Comparison of ENCODE assay signal across 23 cellular contexts in the genomic region with DNA sequence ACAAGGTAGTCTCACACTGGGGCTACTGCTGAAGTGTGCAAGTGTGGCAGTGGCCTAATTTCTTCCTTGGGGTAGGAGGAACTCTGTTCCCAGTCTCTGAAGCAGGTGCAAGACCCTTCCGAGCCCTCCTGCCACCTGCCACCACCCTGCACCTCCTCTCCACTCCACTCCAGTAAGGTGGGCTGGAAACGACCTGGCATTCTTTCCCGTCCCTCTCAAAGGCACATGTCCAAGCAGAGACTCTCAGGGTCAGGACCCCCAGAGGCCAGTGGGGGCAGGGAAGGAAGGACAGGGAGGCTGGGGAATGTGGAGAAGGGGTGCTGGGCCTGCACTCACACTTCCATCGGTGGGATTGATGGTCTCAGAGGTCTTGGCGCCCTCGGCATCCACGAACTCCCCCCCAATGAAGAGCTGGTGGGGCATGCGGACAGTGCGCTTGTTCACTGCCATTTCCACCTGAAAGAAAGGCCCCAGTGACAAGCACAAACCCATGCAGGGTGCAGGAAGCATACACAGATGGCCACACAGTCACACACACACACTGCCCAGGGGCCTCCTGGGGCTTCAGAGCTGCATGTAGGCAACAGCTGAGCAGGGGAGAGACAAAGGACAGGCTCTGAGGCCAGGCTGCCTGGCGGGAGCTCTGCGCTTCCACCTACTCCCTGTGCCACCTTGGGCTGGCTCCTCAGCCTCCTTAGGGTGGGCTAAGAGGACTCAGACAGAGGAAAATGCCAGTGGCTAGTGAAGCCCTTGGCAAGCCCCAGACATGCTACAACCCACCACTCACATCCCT. TPM values are rescaled to one million over a fixed set of nuclear protein-coding genes. Genes with fewer than 3 reads are reported as not detected.
DNase-seq lines count a peak whose midpoint lies in the region; TF ChIP-seq lines count a peak whose summit lies in the region.
"Had no signal": no experiment of that assay in that cellular context is flagged by ENCODE, and none has a peak within 500 bp of the region (broad histone marks: within the 10 kb centered on the region; RNA-seq: fewer than 3 reads in every experiment).

No MANE protein-coding gene starts in this region.

- no peak overlapping the region for H3K4me3 ChIP-seq in colonic mucosa
- no peak overlapping the region for H3K4me3 ChIP-seq in osteoblast (ENCODE audit: insufficient read depth, low read length)
- H3K4me3 ChIP-seq: A549; BLaER1 treated with 17β-estradiol and CSF1 and Interleukin-3, amounts not matched to agents 10 nM and 100 nM; HAP-1; heart right ventricle had no signal

- no peak overlapping the region for H3K4me2 ChIP-seq in osteoblast (ENCODE audit: insufficient read depth, low read length)
- H3K4me2 ChIP-seq: A549; BLaER1 treated with 17β-estradiol and CSF1 and Interleukin-3, amounts not matched to agents 10 nM and 100 nM; KMS-11 had no signal

- H3K27me3 Mint-ChIP-seq in activated CD4-positive, alpha-beta memory T cell treated with anti-CD3 and anti-CD28 coated beads for 36 hours = peaks cover 13% of the 10 kb centered on the region
- peaks cover 22% of the 10 kb centered on the region for H3K27me3 Mint-ChIP-seq in activated CD4-positive, alpha-beta memory T cell treated with anti-CD3 and anti-CD28 coated beads, Interleukin-2, amount 10 ng/mL, durations not matched to agents 7 days and 5 days
- H3K27me3 Mint-ChIP-seq in type B pancreatic cell = peaks cover 15% of the 10 kb centered on the region

- no peaks in the 10 kb centered on the region for H3K36me3 Mint-ChIP-seq in activated CD4-positive, alpha-beta memory T cell treated with anti-CD3 and anti-CD28 coated beads for 36 hours
- H3K36me3 Mint-ChIP-seq in activated CD4-positive, alpha-beta memory T cell treated with anti-CD3 and anti-CD28 coated beads, Interleukin-2, amount 10 ng/mL, durations not matched to agents 7 days and 5 days (ENCODE audit: low read depth) = no peaks in the 10 kb centered on the region
- H3K36me3 Mint-ChIP-seq in type B pancreatic cell = no peaks in the 10 kb centered on the region
- H3K36me3 Mint-ChIP-seq: mesothelial cell of epicardium had no signal

- no peaks in the 10 kb centered on the region for H3K4me1 ChIP-seq in colonic mucosa
- H3K4me1 ChIP-seq in osteoblast (ENCODE audit: insufficient read depth, low read length) = no peaks in the 10 kb centered on the region
- H3K4me1 ChIP-seq: A549; BLaER1 treated with 17β-estradiol and CSF1 and Interleukin-3, amounts not matched to agents 10 nM and 100 nM; HAP-1 had no signal

- TF ChIP-seq CTCF in colonic mucosa (IDR thresholded peaks at IDR 0.05) = no peak
- no peak for TF ChIP-seq CTCF in osteoblast (IDR thresholded peaks at IDR 0.05; ENCODE audit: extremely low read depth, low read depth, low read length)
- no peak for TF ChIP-seq CTCF in type B pancreatic cell (conservative IDR thresholded peaks at IDR 0.05)

- H3K27ac ChIP-seq in colonic mucosa (no peak overlapping the region), osteoblast (ENCODE audit: low read depth, low read length) (no peak overlapping the region)
- H3K27ac ChIP-seq: A549; BLaER1 treated with 17β-estradiol and CSF1 and Interleukin-3, amounts not matched to agents 10 nM and 100 nM; heart right ventricle; KMS-11 had no signal

- peak; percentile 0 for DNase-seq in activated CD4-positive, alpha-beta memory T cell treated with anti-CD3 and anti-CD28 coated beads for 36 hours
- no peak for DNase-seq in activated CD4-positive, alpha-beta memory T cell treated with anti-CD3 and anti-CD28 coated beads, Interleukin-2, amount 10 ng/mL, durations not matched to agents 7 days and 5 days
- DNase-seq in colonic mucosa = peak; percentile 9
- peak; percentile 26 for DNase-seq in osteoblast (ENCODE audit: insufficient read length, low spot score, missing footprints)
- peak; percentile 52 for DNase-seq in type B pancreatic cell (ENCODE audit: extremely low spot score, unreplicated experiment)
- DNase-seq in NCI-H2196 (lab: John Stamatoyannopoulos, UW; ENCODE audit: unreplicated experiment) = no peak
- no peak for DNase-seq in medulla oblongata (ENCODE audit: extremely low spot score)
- DNase-seq in NCI-H526 (lab: John Stamatoyannopoulos, UW) = no peak
- DNase-seq: activated CD4-positive, alpha-beta T cell treated with anti-CD3 and anti-CD28 coated beads for 36 hours; activated naive CD8-positive, alpha-beta T cell treated with anti-CD3 and anti-CD28 coated beads, Interleukin-2, amount 50 U/mL, for 24 hours; effector CD8-positive, alpha-beta T cell; NCI-H1092 treated with DMSO at 0.1 percent for 48 hours; NCI-H2107; NCI-H774; T1000 had no signal

- H3K79me2 ChIP-seq in osteoblast (ENCODE audit: insufficient read depth, low read length) = no peaks in the 10 kb centered on the region

- H3K9ac ChIP-seq in colonic mucosa (ENCODE audit: low read depth in 2 of 2, low read length in 2 of 2) = no peak overlapping the region
- H3K9ac ChIP-seq: BLaER1 treated with 17β-estradiol and CSF1 and Interleukin-3, amounts not matched to agents 10 nM and 100 nM; KMS-11 had no signal

- H4K20me1 ChIP-seq in osteoblast (ENCODE audit: insufficient read depth, low read length) = no peaks in the 10 kb centered on the region
- H4K20me1 ChIP-seq: BLaER1 treated with 17β-estradiol and CSF1 and Interleukin-3, amounts not matched to agents 10 nM and 100 nM had no signal

- no peaks in the 10 kb centered on the region for H3K36me3 ChIP-seq in colonic mucosa
- H3K36me3 ChIP-seq in osteoblast (ENCODE audit: insufficient read depth, low read length) = no peaks in the 10 kb centered on the region
- H3K36me3 ChIP-seq: BLaER1 treated with 17β-estradiol and CSF1 and Interleukin-3, amounts not matched to agents 10 nM and 100 nM; HAP-1; heart right ventricle had no signal

- H3K27me3 ChIP-seq in colonic mucosa (no peaks in the 10 kb centered on the region), osteoblast (ENCODE audit: insufficient read depth, low read length) (peaks cover 35% of the 10 kb centered on the region)
- H3K27me3 ChIP-seq: BLaER1 treated with 17β-estradiol and CSF1 and Interleukin-3, amounts not matched to agents 10 nM and 100 nM had no signal

- H3K4me3 Mint-ChIP-seq in activated CD4-positive, alpha-beta memory T cell treated with anti-CD3 and anti-CD28 coated beads for 36 hours = no peak overlapping the region
- no peak overlapping the region for H3K4me3 Mint-ChIP-seq in activated CD4-positive, alpha-beta memory T cell treated with anti-CD3 and anti-CD28 coated beads, Interleukin-2, amount 10 ng/mL, durations not matched to agents 7 days and 5 days
- no peak overlapping the region for H3K4me3 Mint-ChIP-seq in type B pancreatic cell
- H3K4me3 Mint-ChIP-seq: activated CD4-positive, alpha-beta T cell treated with anti-CD3 and anti-CD28 coated beads for 36 hours; activated naive CD8-positive, alpha-beta T cell treated with anti-CD3 and anti-CD28 coated beads, Interleukin-2, amount 50 U/mL, for 24 hours; activated T-cell treated with anti-CD3 and anti-CD28 coated beads, Interleukin-2, amount 50 U/mL, for 4 hours; mesothelial cell of epicardium had no signal

- no peaks in the 10 kb centered on the region for H3K4me1 Mint-ChIP-seq in activated CD4-positive, alpha-beta memory T cell treated with anti-CD3 and anti-CD28 coated beads for 36 hours (ENCODE audit: low read depth)
- H3K4me1 Mint-ChIP-seq in activated CD4-positive, alpha-beta memory T cell treated with anti-CD3 and anti-CD28 coated beads, Interleukin-2, amount 10 ng/mL, durations not matched to agents 7 days and 5 days = no peaks in the 10 kb centered on the region
- H3K4me1 Mint-ChIP-seq in type B pancreatic cell (ENCODE audit: unreplicated experiment) = peaks cover 8% of the 10 kb centered on the region
- H3K4me1 Mint-ChIP-seq: activated CD4-positive, alpha-beta T cell treated with anti-CD3 and anti-CD28 coated beads for 36 hours; activated naive CD8-positive, alpha-beta T cell treated with anti-CD3 and anti-CD28 coated beads, Interleukin-2, amount 50 U/mL, for 24 hours; mesothelial cell of epicardium had no signal

- H3K9me3 ChIP-seq in colonic mucosa (no peaks in the 10 kb centered on the region), osteoblast (ENCODE audit: low read depth, low read length) (no peaks in the 10 kb centered on the region)
- H3K9me3 ChIP-seq: A549, HAP-1, heart right ventricle had no signal

- no peak overlapping the region for H3K27ac Mint-ChIP-seq in activated CD4-positive, alpha-beta memory T cell treated with anti-CD3 and anti-CD28 coated beads for 36 hours
- no peak overlapping the region for H3K27ac Mint-ChIP-seq in activated CD4-positive, alpha-beta memory T cell treated with anti-CD3 and anti-CD28 coated beads, Interleukin-2, amount 10 ng/mL, durations not matched to agents 7 days and 5 days
- no peak overlapping the region for H3K27ac Mint-ChIP-seq in type B pancreatic cell
- H3K27ac Mint-ChIP-seq: activated CD4-positive, alpha-beta T cell treated with anti-CD3 and anti-CD28 coated beads for 36 hours; activated naive CD8-positive, alpha-beta T cell treated with anti-CD3 and anti-CD28 coated beads, Interleukin-2, amount 50 U/mL, for 24 hours; mesothelial cell of epicardium had no signal

- no peaks in the 10 kb centered on the region for H3K9me3 Mint-ChIP-seq in activated CD4-positive, alpha-beta memory T cell treated with anti-CD3 and anti-CD28 coated beads for 36 hours
- no peaks in the 10 kb centered on the region for H3K9me3 Mint-ChIP-seq in activated CD4-positive, alpha-beta memory T cell treated with anti-CD3 and anti-CD28 coated beads, Interleukin-2, amount 10 ng/mL, durations not matched to agents 7 days and 5 days
- H3K9me3 Mint-ChIP-seq in type B pancreatic cell = no peaks in the 10 kb centered on the region
- H3K9me3 Mint-ChIP-seq: activated naive CD8-positive, alpha-beta T cell treated with anti-CD3 and anti-CD28 coated beads, Interleukin-2, amount 50 U/mL, for 24 hours; activated T-cell treated with anti-CD3 and anti-CD28 coated beads, Interleukin-2, amount 50 U/mL, for 4 hours; mesothelial cell of epicardium had no signal

- intact Hi-C loops in activated CD4-positive, alpha-beta memory T cell treated with anti-CD3 and anti-CD28 coated beads for 36 hours (cut with micrococcal nuclease) = no loop called here
- intact Hi-C loops in colonic mucosa (cut with DNase I) = loop anchor here (10.0 kb wide), 1 partner anchor 108 kb away; no protein-coding TSS in a partner anchor

- CTCF ChIA-PET in activated CD4-positive, alpha-beta memory T cell treated with anti-CD3 and anti-CD28 coated beads for 36 hours (lab: Charles Lee) = interaction anchor here (0.5 kb wide), 1 partner anchor 15 kb away, joined by 3 read pairs; no protein-coding TSS in a partner anchor
- CTCF ChIA-PET in activated CD4-positive, alpha-beta memory T cell treated with anti-CD3 and anti-CD28 coated beads, Interleukin-2, amount 10 ng/mL, durations not matched to agents 7 days and 5 days (lab: Charles Lee) = no interaction called here

- no peak overlapping the region for H2AFZ ChIP-seq in osteoblast (ENCODE audit: low read length)

- POLR2A ChIA-PET in activated CD4-positive, alpha-beta memory T cell treated with anti-CD3 and anti-CD28 coated beads for 36 hours (lab: Charles Lee) = no interaction called here
- POLR2A ChIA-PET in activated CD4-positive, alpha-beta memory T cell treated with anti-CD3 and anti-CD28 coated beads, Interleukin-2, amount 10 ng/mL, durations not matched to agents 7 days and 5 days (lab: Charles Lee) = no interaction called here

RNA-seq across cellular contexts. Expression of a gene that starts 43.8 kb away (rescaled TPM):
- total RNA-seq in activated CD4-positive, alpha-beta memory T cell treated with anti-CD3 and anti-CD28 coated beads for 36 hours = not detected
- not detected for total RNA-seq in activated CD4-positive, alpha-beta memory T cell treated with anti-CD3 and anti-CD28 coated beads, Interleukin-2, amount 10 ng/mL, durations not matched to agents 7 days and 5 days
- total RNA-seq in colonic mucosa (10 to 100 TPM; 15.3 to 25.6 TPM), osteoblast (under 0.01 TPM in 1 of 2 replicates, not detected in the other), type B pancreatic cell (ENCODE audit: low replicate concordance) (5.0 and 10.2 TPM in 2 replicates)
- total RNA-seq: fibroblast of lung had no signal

RNA-seq across cellular contexts. Expression of a gene that starts 52.7 kb away (rescaled TPM):
- 10 to 100 TPM; 26.3 to 27.3 TPM for total RNA-seq in activated CD4-positive, alpha-beta memory T cell treated with anti-CD3 and anti-CD28 coated beads for 36 hours
- total RNA-seq in activated CD4-positive, alpha-beta memory T cell treated with anti-CD3 and anti-CD28 coated beads, Interleukin-2, amount 10 ng/mL, durations not matched to agents 7 days and 5 days = 10 to 100 TPM; 25.6 to 30.0 TPM
- total RNA-seq in colonic mucosa (10 to 100 TPM; 27.6 to 33.1 TPM), osteoblast (41.5 and 59.4 TPM in 2 replicates), type B pancreatic cell (ENCODE audit: low replicate concordance) (53.6 and 56.4 TPM in 2 replicates)

Comparison
In these comparisons a context has a peak if more than half of its experiments do, and no peak if none do; other contexts are left out.
1. DNase-seq: peak in activated CD4-positive, alpha-beta memory T cell treated with anti-CD3 and anti-CD28 coated beads for 36 hours (single experiment), colonic mucosa (single experiment), osteoblast (single experiment) and type B pancreatic cell (single experiment); none in activated CD4-positive, alpha-beta memory T cell treated with anti-CD3 and anti-CD28 coated beads, Interleukin-2, amount 10 ng/mL, durations not matched to agents 7 days and 5 days (single experiment), NCI-H2196 (single experiment), medulla oblongata (single experiment) and NCI-H526 (0 of 2).